Comparison of ENCODE assay signal across 13 cellular contexts in the genomic region with DNA sequence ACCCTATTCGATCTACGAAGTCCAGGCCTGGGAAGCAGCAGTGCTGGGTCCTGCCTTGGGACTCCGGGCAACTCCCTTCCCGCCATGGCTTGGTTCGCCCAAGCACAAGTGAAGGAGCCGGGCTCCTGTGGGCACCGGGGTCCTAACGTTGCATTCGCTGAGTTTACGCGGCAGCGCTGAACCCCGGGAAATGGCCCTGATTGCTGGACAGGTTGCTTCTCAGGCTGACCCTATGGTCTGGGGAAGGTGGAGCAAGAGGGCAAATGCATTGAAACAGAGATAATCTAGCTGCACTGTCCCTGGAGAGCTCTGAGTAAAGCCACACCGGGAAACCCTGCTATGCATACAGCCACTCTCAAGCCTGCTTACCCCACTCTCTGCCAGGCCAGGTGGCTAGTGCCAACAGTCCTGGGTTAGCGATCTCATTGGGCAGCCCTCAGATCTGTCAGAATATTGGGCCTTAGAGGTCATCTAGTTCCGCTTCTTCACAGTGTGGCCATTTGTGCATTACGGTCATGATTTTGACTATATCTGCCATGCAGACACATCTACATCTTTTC. TPM values are rescaled to one million over a fixed set of nuclear protein-coding genes. Genes with fewer than 3 reads are reported as not detected.
DNase-seq lines count a peak whose midpoint lies in the region; ATAC-seq and TF ChIP-seq lines count a peak whose summit lies in the region.
"Had no signal": no experiment of that assay in that cellular context is flagged by ENCODE, and none has a peak within 500 bp of the region (broad histone marks: within the 10 kb centered on the region; RNA-seq: fewer than 3 reads in every experiment).

No MANE protein-coding gene starts in this region.

- no peak for DNase-seq in breast epithelium (ENCODE audit: low spot score in 2 of 2)
- no peak for DNase-seq in mammary epithelial cell
- no peak for DNase-seq in HFFc6
- no peak for DNase-seq in adipocyte (ENCODE audit: low read depth)
- no peak for DNase-seq in NOMO-1 treated with dmso at 0.1 percent for 144 hours (lab: John Stamatoyannopoulos, UW; ENCODE audit: unreplicated experiment)
- no peak for DNase-seq in SK-N-SH
- DNase-seq in WTC11 (ENCODE audit: low spot score): no peak
- DNase-seq: NCI-H146, NCI-H526 treated with DMSO at 0.1 percent for 48 hours, SHP77 treated with DMSO at 0.1 percent for 48 hours had no signal

- H3K4me3 Mint-ChIP-seq in HFFc6 (no peak overlapping the region), WTC11 (no peak overlapping the region)

- intact Hi-C loops in breast epithelium (cut with DNase I; ENCODE audit: low total_unique reads) (no loop called here), mammary epithelial cell (cut with micrococcal nuclease) (no loop called here)

- BruUV-seq in mammary epithelial cell (replicated peaks; lab: Mats Ljungman, UMichigan): no TSS peak

- H4K20me1 ChIP-seq in mammary epithelial cell (ENCODE audit: insufficient read depth, low read length): no peaks in the 10 kb centered on the region
- no peaks in the 10 kb centered on the region for H4K20me1 ChIP-seq in SK-N-SH (ENCODE audit: insufficient read depth)

- no peak for TF ChIP-seq POLR2A in breast epithelium (IDR thresholded peaks at IDR 0.05)

- CTCF ChIA-PET in mammary epithelial cell (lab: Charles Lee; ENCODE audit: low non-redundant PET): no interaction called here
- CTCF ChIA-PET in SK-N-SH (lab: Yijun Ruan, JAX): interaction anchor here (0.8 to 1.2 kb wide), 4 partner anchors 11 to 53 kb away, joined by 3 to 4 read pairs (median 3); no protein-coding TSS in a partner anchor
- CTCF ChIA-PET in WTC11 (lab: Charles Lee): no interaction called here

- no peak overlapping the region for H2AFZ ChIP-seq in mammary epithelial cell (ENCODE audit: low read depth, low read length)
- H2AFZ ChIP-seq in SK-N-SH (ENCODE audit: low read depth): no peak overlapping the region
- H2AFZ ChIP-seq: hepatocyte had no signal

- H3K4me3 ChIP-seq in breast epithelium (no peak overlapping the region), mammary epithelial cell (replicated peaks in 1 of 3; ENCODE audit: insufficient read depth in 1 of 3, low read depth in 2 of 3, low read length in 3 of 3) (no peak overlapping the region), adipocyte (ENCODE audit: low read length) (no peak overlapping the region), subcutaneous abdominal adipose tissue (ENCODE audit: low read depth in 1 of 5, low read length in 5 of 5) (no peak overlapping the region), SK-N-SH (ENCODE audit: low read depth in 2 of 2, low read length in 1 of 2) (no peak overlapping the region)
- H3K4me3 ChIP-seq: hepatocyte had no signal

- H3K9me3 ChIP-seq in breast epithelium (no peaks in the 10 kb centered on the region), mammary epithelial cell (replicated peaks; ENCODE audit: insufficient read depth, low read length) (no peaks in the 10 kb centered on the region), adipocyte (ENCODE audit: control insufficient read depth, low read length) (no peaks in the 10 kb centered on the region), subcutaneous abdominal adipose tissue (ENCODE audit: control insufficient read depth in 5 of 5, low read length in 5 of 5) (no peaks in the 10 kb centered on the region), SK-N-SH (no peaks in the 10 kb centered on the region)

- in situ Hi-C loops in mammary epithelial cell (cut with MboI; ENCODE audit: low sequenced_read_pairs in 2 of 2): loop anchor here in 1 of 2 donors (25.0 kb wide), 1 partner anchor 243 kb away; no protein-coding TSS in a partner anchor

- H3K4me1 ChIP-seq in breast epithelium: peaks cover 22 to 26% of the 10 kb centered on the region in 2 donors
- peaks cover 29% of the 10 kb centered on the region for H3K4me1 ChIP-seq in mammary epithelial cell (ENCODE audit: insufficient read depth, low read length)
- H3K4me1 ChIP-seq in adipocyte (ENCODE audit: control insufficient read depth, insufficient read depth, low read length): peaks cover 74% of the 10 kb centered on the region
- H3K4me1 ChIP-seq in subcutaneous abdominal adipose tissue (ENCODE audit: control insufficient read depth in 5 of 5, insufficient read depth in 5 of 5, low read length in 5 of 5): peaks cover 22 to 92% (median 85%) of the 10 kb centered on the region in 5 donors
- peaks cover 23 to 46% of the 10 kb centered on the region in 2 experiments for H3K4me1 ChIP-seq in SK-N-SH (ENCODE audit: control insufficient read depth in 1 of 2, insufficient read depth in 2 of 2, low read depth in 1 of 2, low read length in 1 of 2)

- H3K9ac ChIP-seq in mammary epithelial cell (ENCODE audit: insufficient read depth, low read length): no peak overlapping the region
- H3K9ac ChIP-seq in adipocyte (ENCODE audit: low read length): peak overlapping the region; percentile 17
- peak overlapping the region in 1 of 5 donors; percentile 23 for H3K9ac ChIP-seq in subcutaneous abdominal adipose tissue (ENCODE audit: low read length in 5 of 5)
- no peak overlapping the region for H3K9ac ChIP-seq in SK-N-SH

- H3K27me3 Mint-ChIP-seq in HFFc6 (ENCODE audit: insufficient read depth): no peaks in the 10 kb centered on the region; the same call in 1 of the 2 replicates
- H3K27me3 Mint-ChIP-seq in WTC11 (ENCODE audit: low read depth): no peaks in the 10 kb centered on the region; the same call in 1 of the 2 replicates

- TF ChIP-seq EP300 in SK-N-SH (IDR thresholded peaks at IDR 0.05; ENCODE audit: borderline replicate concordance in 1 of 2, low read depth in 1 of 2, low read length in 1 of 2): no peak

- H3K9me3 Mint-ChIP-seq in HFFc6 (no peaks in the 10 kb centered on the region), WTC11 (no peaks in the 10 kb centered on the region)

- WGBS in mammary epithelial cell (ENCODE audit: low coverage, missing lambda C conversion rate): 97% methylated on average over 17 of the region's 17 CpGs
- WGBS in SK-N-SH (ENCODE audit: low lambda C conversion rate): over 99% methylated on average over 9 of the region's 17 CpGs

- no peaks in the 10 kb centered on the region for H3K79me2 ChIP-seq in mammary epithelial cell (ENCODE audit: insufficient read depth, low read length)
- H3K79me2 ChIP-seq in SK-N-SH (ENCODE audit: insufficient read depth): peaks cover 4% of the 10 kb centered on the region; the same call in 1 of the 2 replicates
- H3K79me2 ChIP-seq: hepatocyte had no signal

- no peaks in the 10 kb centered on the region for H3K9me2 ChIP-seq in SK-N-SH

- no peaks in the 10 kb centered on the region for H3K36me3 ChIP-seq in breast epithelium
- H3K36me3 ChIP-seq in mammary epithelial cell (ENCODE audit: insufficient read depth, low read length): no peaks in the 10 kb centered on the region
- H3K36me3 ChIP-seq in adipocyte (ENCODE audit: control insufficient read depth, insufficient read depth, low read length, severe bottlenecking): peaks cover 22% of the 10 kb centered on the region
- peaks cover 0 to 33% (median 29%) of the 10 kb centered on the region in 5 donors for H3K36me3 ChIP-seq in subcutaneous abdominal adipose tissue (ENCODE audit: control insufficient read depth in 5 of 5, insufficient read depth in 5 of 5, low read length in 5 of 5)
- no peaks in the 10 kb centered on the region for H3K36me3 ChIP-seq in SK-N-SH (replicated peaks in 1 of 2; ENCODE audit: control insufficient read depth in 1 of 2, insufficient read depth in 2 of 2, low read length in 1 of 2)

- TF ChIP-seq CTCF in breast epithelium (IDR thresholded peaks at IDR 0.05) (no peak), mammary epithelial cell (conservative IDR thresholded peaks at IDR 0.05 in 1 of 2, IDR thresholded peaks at IDR 0.05 in 1 of 2; ENCODE audit: extremely low read depth in 1 of 2, insufficient read depth in 1 of 2, low read depth in 1 of 2, low read length in 2 of 2) (no peak), HFFc6 (IDR thresholded peaks at IDR 0.05) (no peak), SK-N-SH (IDR thresholded peaks at IDR 0.05) (no peak), WTC11 (IDR thresholded peaks at IDR 0.05) (no peak)

- no peak for ATAC-seq in WTC11

- H3K4me2 ChIP-seq in mammary epithelial cell (ENCODE audit: insufficient read depth, low read depth, low read length) (no peak overlapping the region), SK-N-SH (no peak overlapping the region)
- H3K4me2 ChIP-seq: hepatocyte had no signal

- H3K27ac ChIP-seq in breast epithelium (peak overlapping the region; percentile 39 to 41), mammary epithelial cell (ENCODE audit: insufficient read depth, low read depth, low read length) (no peak overlapping the region), subcutaneous abdominal adipose tissue (ENCODE audit: low read depth, low read length) (peak overlapping the region; percentile 84), SK-N-SH (ENCODE audit: low read depth in 2 of 2, low read length in 1 of 2) (no peak overlapping the region)
- H3K27ac ChIP-seq: hepatocyte had no signal

- H3K27ac Mint-ChIP-seq in HFFc6 (peak overlapping the region; percentile 84; the same call in 1 of the 2 replicates), WTC11 (no peak overlapping the region)

- H3F3A ChIP-seq in SK-N-SH (replicated peaks; ENCODE audit: insufficient read depth): peaks cover 8% of the 10 kb centered on the region

- dilution Hi-C loops in mammary epithelial cell (cut with HindIII; ENCODE audit: low sequenced_read_pairs): no loop called here

- H3K4me1 Mint-ChIP-seq in HFFc6 (ENCODE audit: low read depth): peaks cover 80% of the 10 kb centered on the region
- no peaks in the 10 kb centered on the region for H3K4me1 Mint-ChIP-seq in WTC11

- H3K36me3 Mint-ChIP-seq in HFFc6 (ENCODE audit: low read depth): peaks cover 18% of the 10 kb centered on the region; the same call in 1 of the 2 replicates
- H3K36me3 Mint-ChIP-seq in WTC11: no peaks in the 10 kb centered on the region

- H3K27me3 ChIP-seq in breast epithelium (no peaks in the 10 kb centered on the region), mammary epithelial cell (ENCODE audit: insufficient read depth, low read length) (no peaks in the 10 kb centered on the region), adipocyte (replicated peaks; ENCODE audit: control insufficient read depth, insufficient read depth, low read length) (no peaks in the 10 kb centered on the region), subcutaneous abdominal adipose tissue (ENCODE audit: control insufficient read depth in 5 of 5, insufficient read depth in 4 of 5, low read length in 5 of 5) (no peaks in the 10 kb centered on the region), SK-N-SH (ENCODE audit: insufficient read depth) (no peaks in the 10 kb centered on the region)
- H3K27me3 ChIP-seq: hepatocyte had no signal

- no peak for TF ChIP-seq RAD21 in SK-N-SH (IDR thresholded peaks at IDR 0.05; ENCODE audit: low read length)

- POLR2A ChIA-PET in SK-N-SH (lab: Yijun Ruan, JAX) (no interaction called here), WTC11 (lab: Charles Lee) (no interaction called here)

RNA-seq across cellular contexts. Expression of a gene that starts 11.3 kb away (rescaled TPM):
- total RNA-seq in breast epithelium (100 to 1,000 TPM in 1 of 3 donors, 10 to 100 TPM in 2; 13.5 to 112 (median 22.0) TPM), mammary epithelial cell (10 to 100 TPM in 1 of 2 donors, 1 to 10 TPM in 1; 3.5 to 13.0 TPM), WTC11 (2021) (0.21 to 0.34 TPM (median 0.24 TPM) in 3 replicates)
- polyA plus RNA-seq in mammary epithelial cell (2.4 TPM), SK-N-SH (2012; rRNA removed) (1.8 and 2.0 TPM in 2 replicates)
- polyA minus RNA-seq in mammary epithelial cell: 13.3 TPM
- total RNA-seq in HFFc6 (2021; fragmentation: NEBNext Ultra II Directional; extraction: Animal tissue kit (Norgen Biotek cat#: 25700)): 10 to 100 TPM; 14.8 to 20.4 (median 16.3) TPM
- 0.80 and 1.3 TPM in 2 replicates for polyA plus RNA-seq in SK-N-SH (2012; cell fraction: cytosol; rRNA removed)
- polyA plus RNA-seq in SK-N-SH (2012; cell fraction: nucleus; rRNA removed): 3.0 and 3.6 TPM in 2 replicates
- total RNA-seq: H1 had no signal

RNA-seq across cellular contexts. Expression of a gene that starts 29.7 kb away (rescaled TPM):
- 10 to 100 TPM; 29.1 to 36.1 (median 33.6) TPM for total RNA-seq in breast epithelium
- total RNA-seq in mammary epithelial cell: 10 to 100 TPM; 21.2 to 34.6 TPM
- polyA plus RNA-seq in mammary epithelial cell: 30.5 TPM
- polyA minus RNA-seq in mammary epithelial cell: 17.2 TPM
- total RNA-seq in HFFc6 (2021; fragmentation: NEBNext Ultra II Directional; extraction: Animal tissue kit (Norgen Biotek cat#: 25700)): 10 to 100 TPM; 38.7 to 47.2 (median 43.8) TPM
- polyA plus RNA-seq in SK-N-SH (2012; rRNA removed): 29.1 and 31.4 TPM in 2 replicates
- polyA plus RNA-seq in SK-N-SH (2012; cell fraction: cytosol; rRNA removed): 45.1 and 60.1 TPM in 2 replicates
- polyA plus RNA-seq in SK-N-SH (2012; cell fraction: nucleus; rRNA removed): 6.3 and 10.9 TPM in 2 replicates
- 72.8 to 78.3 TPM (median 76.2 TPM) in 3 replicates for total RNA-seq in WTC11 (2021)

Comparison
In these comparisons a context has a peak if more than half of its experiments do, and no peak if none do; other contexts are left out.
1. H3K27ac ChIP-seq: peak in breast epithelium (2 of 2) and subcutaneous abdominal adipose tissue (single experiment); none in mammary epithelial cell (single experiment) and SK-N-SH (0 of 2).